Comparison of ENCODE assay signal across 21 cellular contexts in the genomic region with DNA sequence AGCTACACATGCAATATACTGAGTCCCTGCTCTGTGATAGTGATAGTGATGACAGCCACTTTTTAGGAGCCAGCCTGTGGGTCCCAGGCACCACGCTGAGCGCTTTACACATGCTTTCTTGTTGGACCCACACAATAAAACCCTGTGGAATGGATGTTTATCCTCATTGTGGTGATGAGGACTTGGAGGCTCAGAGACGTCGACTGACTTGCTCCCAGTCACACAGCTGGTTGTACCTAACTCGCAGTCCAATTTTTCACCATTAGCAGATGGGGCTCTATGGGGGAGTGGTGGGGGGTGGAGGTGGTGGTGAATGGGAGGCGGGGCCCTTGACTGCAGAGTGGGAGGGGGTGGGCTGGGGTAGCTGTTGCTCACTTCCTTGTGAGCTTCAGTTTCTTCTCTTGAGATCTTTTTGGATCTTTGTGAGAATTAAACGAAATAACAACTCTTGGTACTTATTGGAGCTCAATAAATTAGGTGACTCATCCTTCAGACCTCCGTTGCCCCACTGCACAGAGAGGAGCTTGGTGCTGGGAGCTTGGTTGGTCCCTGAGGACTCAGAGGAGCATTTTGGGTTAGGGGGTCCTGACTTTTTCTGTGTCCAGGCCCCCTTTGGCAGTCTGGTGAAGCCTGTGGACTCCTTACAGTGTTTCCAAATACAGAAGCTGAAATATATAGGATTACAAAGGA.
A peak's percentile ranks its signal among the peaks of the same experiment; 100 is the strongest.
DNase-seq lines count a peak whose midpoint lies in the region; TF ChIP-seq lines count a peak whose summit lies in the region.
"Had no signal": no experiment of that assay in that cellular context is flagged by ENCODE, and none has a peak within 500 bp of the region (broad histone marks: within the 10 kb centered on the region; RNA-seq: fewer than 3 reads in every experiment).

No MANE protein-coding gene starts in this region.

- H3K4me1 ChIP-seq in HEK293 (ENCODE audit: control insufficient read depth, insufficient read depth, low read length) (no peaks in the 10 kb centered on the region; the same call in 1 of the 2 replicates), testis (no peaks in the 10 kb centered on the region)
- H3K4me1 ChIP-seq: gastrocnemius medialis, HAP-1 had no signal

- DNase-seq in AG10803 (ENCODE audit: low read depth) (peak; percentile 12), astrocyte of the hippocampus (ENCODE audit: low read depth, low spot score) (peak; percentile 32), mesothelial cell of epicardium (ENCODE audit: low spot score in 2 of 2, unreplicated experiment in 2 of 2) (no peak), SHP77 (lab: John Stamatoyannopoulos, UW) (no peak), NCI-H1417 (lab: John Stamatoyannopoulos, UW) (no peak), NCI-H146 treated with DMSO at 0.1 percent for 48 hours (lab: John Stamatoyannopoulos, UW; ENCODE audit: unreplicated experiment) (no peak), testis (no peak)
- DNase-seq: activated CD4-positive, alpha-beta T cell treated with anti-CD3 and anti-CD28 coated beads, Interleukin-2, amount 10 ng/mL, durations not matched to agents 24 days and 14 days; activated naive CD8-positive, alpha-beta T cell treated with anti-CD3 and anti-CD28 coated beads, Interleukin-2, amount 10 ng/mL, durations not matched to agents 7 days and 5 days; effector memory CD4-positive, alpha-beta T cell; gastrocnemius medialis; NCI-H1694 treated with DMSO at 0.1 percent for 48 hours; NCI-H774; right cardiac atrium; SIG-M5; upper lobe of left lung had no signal

- H3K27ac ChIP-seq in HEK293 (ENCODE audit: extremely low read depth, low read depth, low read length) (no peak overlapping the region), testis (no peak overlapping the region)
- H3K27ac ChIP-seq: gastrocnemius medialis, upper lobe of left lung had no signal

- H3K4me3 Mint-ChIP-seq in mesothelial cell of epicardium: peak overlapping the region; percentile 57

- H3K4me1 Mint-ChIP-seq in mesothelial cell of epicardium: peaks cover 59% of the 10 kb centered on the region

- POLR2A ChIA-PET in HEK293 (lab: Yijun Ruan, JAX): no interaction called here

- H3K9me3 Mint-ChIP-seq in mesothelial cell of epicardium: no peaks in the 10 kb centered on the region
- H3K9me3 Mint-ChIP-seq: activated CD4-positive, alpha-beta T cell treated with anti-CD3 and anti-CD28 coated beads, Interleukin-2, amount 10 ng/mL, durations not matched to agents 24 days and 14 days; activated naive CD8-positive, alpha-beta T cell treated with anti-CD3 and anti-CD28 coated beads, Interleukin-2, amount 10 ng/mL, durations not matched to agents 7 days and 5 days; activated T-helper 17 cell treated with anti-CD3 and anti-CD28 coated beads, Interleukin-2, amount 50 U/mL, for 72 hours had no signal

- CTCF ChIA-PET in HEK293 (lab: Yijun Ruan, JAX): interaction anchor here (0.6 to 22.5 kb wide), 8 partner anchors 14 to 952 kb away, joined by 3 to 805 read pairs (median 8); a partner anchor contains a TSS

- TF ChIP-seq CTCF in AG10803 (conservative IDR thresholded peaks at IDR 0.05; ENCODE audit: low read length): no peak
- no peak for TF ChIP-seq CTCF in HEK293 (tag by site-specific recombination; IDR thresholded peaks at IDR 0.05)
- TF ChIP-seq CTCF in mesothelial cell of epicardium (IDR thresholded peaks at IDR 0.05; ENCODE audit: unreplicated experiment): no peak
- TF ChIP-seq CTCF in testis (IDR thresholded peaks at IDR 0.05): no peak

- intact Hi-C loops in testis (cut with DNase I; ENCODE audit: low total_unique reads): no loop called here

- H3K36me3 ChIP-seq in HEK293 (ENCODE audit: control insufficient read depth in 2 of 2, insufficient read depth in 1 of 2, low read length in 2 of 2) (no peaks in the 10 kb centered on the region), testis (ENCODE audit: low read depth, missing control alignments) (no peaks in the 10 kb centered on the region)
- H3K36me3 ChIP-seq: gastrocnemius medialis, HAP-1, upper lobe of left lung had no signal

- H3K27me3 Mint-ChIP-seq in mesothelial cell of epicardium (ENCODE audit: low read depth): peaks cover 3% of the 10 kb centered on the region

- peak overlapping the region; percentile 86 for H3K27ac Mint-ChIP-seq in mesothelial cell of epicardium
- H3K27ac Mint-ChIP-seq: activated CD4-positive, alpha-beta T cell treated with anti-CD3 and anti-CD28 coated beads, Interleukin-2, amount 10 ng/mL, durations not matched to agents 24 days and 14 days; activated naive CD8-positive, alpha-beta T cell treated with anti-CD3 and anti-CD28 coated beads, Interleukin-2, amount 10 ng/mL, durations not matched to agents 7 days and 5 days; activated T-helper 17 cell treated with anti-CD3 and anti-CD28 coated beads, Interleukin-2, amount 50 U/mL, for 72 hours had no signal

- H3K36me3 Mint-ChIP-seq in mesothelial cell of epicardium: no peaks in the 10 kb centered on the region
- H3K36me3 Mint-ChIP-seq: activated naive CD8-positive, alpha-beta T cell treated with anti-CD3 and anti-CD28 coated beads, Interleukin-2, amount 10 ng/mL, durations not matched to agents 7 days and 5 days had no signal

- no peak overlapping the region for H3K4me3 ChIP-seq in AG10803 (ENCODE audit: low read length)
- H3K4me3 ChIP-seq in HEK293 (ENCODE audit: low read depth, low read length): no peak overlapping the region
- no peak overlapping the region for H3K4me3 ChIP-seq in testis
- H3K4me3 ChIP-seq: A549, gastrocnemius medialis, HAP-1, lung had no signal

- 61 to 66% methylated on average over 8 of the region's 8 CpGs for WGBS in testis, 2 donors

- no peaks in the 10 kb centered on the region for H3K27me3 ChIP-seq in testis

- H3K9me3 ChIP-seq in HEK293 (ENCODE audit: control insufficient read depth, insufficient read depth, low read depth, low read length) (no peaks in the 10 kb centered on the region), testis (no peaks in the 10 kb centered on the region)
- H3K9me3 ChIP-seq: A549, gastrocnemius medialis, HAP-1, upper lobe of left lung had no signal

- TF ChIP-seq POLR2A in testis (IDR thresholded peaks at IDR 0.05): no peak

TF ChIP-seq in HEK293, 187 proteins besides CTCF, POLR2A, EP300 and RAD21:
- TF ChIP-seq, protein P1, sequence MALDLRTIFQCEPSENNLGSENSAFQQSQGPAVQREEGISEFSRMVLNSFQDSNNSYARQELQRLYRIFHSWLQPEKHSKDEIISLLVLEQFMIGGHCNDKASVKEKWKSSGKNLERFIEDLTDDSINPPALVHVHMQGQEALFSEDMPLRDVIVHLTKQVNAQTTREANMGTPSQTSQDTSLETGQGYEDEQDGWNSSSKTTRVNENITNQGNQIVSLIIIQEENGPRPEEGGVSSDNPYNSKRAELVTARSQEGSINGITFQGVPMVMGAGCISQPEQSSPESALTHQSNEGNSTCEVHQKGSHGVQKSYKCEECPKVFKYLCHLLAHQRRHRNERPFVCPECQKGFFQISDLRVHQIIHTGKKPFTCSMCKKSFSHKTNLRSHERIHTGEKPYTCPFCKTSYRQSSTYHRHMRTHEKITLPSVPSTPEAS (tag by site-specific recombination; IDR thresholded peaks at IDR 0.05): no peak
- TF ChIP-seq ZNF768 (tag by site-specific recombination; IDR thresholded peaks at IDR 0.05) (peak; percentile 54; the same call in 1 of the 2 replicates), ZNF830 (tag by site-specific recombination; IDR thresholded peaks at IDR 0.05; ENCODE audit: low read depth) (no peak)
- TF ChIP-seq, protein P2, sequence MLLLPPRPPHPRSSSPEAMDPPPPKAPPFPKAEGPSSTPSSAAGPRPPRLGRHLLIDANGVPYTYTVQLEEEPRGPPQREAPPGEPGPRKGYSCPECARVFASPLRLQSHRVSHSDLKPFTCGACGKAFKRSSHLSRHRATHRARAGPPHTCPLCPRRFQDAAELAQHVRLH (tag by site-specific recombination; IDR thresholded peaks at IDR 0.05): no peak
- TF ChIP-seq, protein P3, sequence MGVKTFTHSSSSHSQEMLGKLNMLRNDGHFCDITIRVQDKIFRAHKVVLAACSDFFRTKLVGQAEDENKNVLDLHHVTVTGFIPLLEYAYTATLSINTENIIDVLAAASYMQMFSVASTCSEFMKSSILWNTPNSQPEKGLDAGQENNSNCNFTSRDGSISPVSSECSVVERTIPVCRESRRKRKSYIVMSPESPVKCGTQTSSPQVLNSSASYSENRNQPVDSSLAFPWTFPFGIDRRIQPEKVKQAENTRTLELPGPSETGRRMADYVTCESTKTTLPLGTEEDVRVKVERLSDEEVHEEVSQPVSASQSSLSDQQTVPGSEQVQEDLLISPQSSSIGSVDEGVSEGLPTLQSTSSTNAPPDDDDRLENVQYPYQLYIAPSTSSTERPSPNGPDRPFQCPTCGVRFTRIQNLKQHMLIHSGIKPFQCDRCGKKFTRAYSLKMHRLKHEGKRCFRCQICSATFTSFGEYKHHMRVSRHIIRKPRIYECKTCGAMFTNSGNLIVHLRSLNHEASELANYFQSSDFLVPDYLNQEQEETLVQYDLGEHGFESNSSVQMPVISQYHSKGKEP (tag by site-specific recombination; IDR thresholded peaks at IDR 0.05): no peak
- TF ChIP-seq, protein P4, sequence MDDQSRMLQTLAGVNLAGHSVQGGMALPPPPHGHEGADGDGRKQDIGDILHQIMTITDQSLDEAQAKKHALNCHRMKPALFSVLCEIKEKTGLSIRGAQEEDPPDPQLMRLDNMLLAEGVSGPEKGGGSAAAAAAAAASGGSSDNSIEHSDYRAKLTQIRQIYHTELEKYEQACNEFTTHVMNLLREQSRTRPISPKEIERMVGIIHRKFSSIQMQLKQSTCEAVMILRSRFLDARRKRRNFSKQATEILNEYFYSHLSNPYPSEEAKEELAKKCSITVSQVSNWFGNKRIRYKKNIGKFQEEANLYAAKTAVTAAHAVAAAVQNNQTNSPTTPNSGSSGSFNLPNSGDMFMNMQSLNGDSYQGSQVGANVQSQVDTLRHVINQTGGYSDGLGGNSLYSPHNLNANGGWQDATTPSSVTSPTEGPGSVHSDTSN (CRISPR knock-in tag; IDR thresholded peaks at IDR 0.05): no peak

Comparison
In these comparisons a context has a peak if more than half of its experiments do, and no peak if none do; other contexts are left out.
1. DNase-seq: peak in AG10803 (single experiment) and astrocyte of the hippocampus (single experiment); none in mesothelial cell of epicardium (0 of 2), SHP77 (0 of 2), NCI-H1417 (0 of 3), NCI-H146 treated with DMSO at 0.1 percent for 48 hours (single experiment) and testis (single experiment).